ENCODE assay signal across 8 cellular contexts in the genomic region with DNA sequence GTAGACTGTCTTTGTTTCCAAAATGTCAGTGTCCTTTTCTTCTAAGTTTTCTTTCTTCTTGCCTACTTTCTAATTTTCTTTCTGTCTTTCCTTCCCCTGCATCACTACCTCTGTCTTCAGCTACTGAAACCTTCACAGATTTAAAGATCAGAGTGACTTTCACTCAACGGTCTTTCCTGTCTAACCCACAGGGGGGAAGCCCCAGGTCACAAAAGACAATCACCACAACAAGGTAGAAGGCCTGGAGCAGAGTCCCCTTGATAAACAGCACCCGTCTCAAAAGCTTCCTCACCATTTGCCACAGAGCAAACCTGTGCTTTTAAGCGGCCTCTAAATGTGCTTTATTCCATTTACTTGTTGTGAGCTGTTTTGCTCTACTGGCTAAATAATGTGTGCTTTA.
DNase-seq lines count a peak whose midpoint lies in the region; ATAC-seq and TF ChIP-seq lines count a peak whose summit lies in the region.

No MANE protein-coding gene starts in this region.

- peak overlapping the region; percentile 1 to 55 (median 51) for H3K27ac Mint-ChIP-seq in CD4-positive, CD25-positive, alpha-beta regulatory T cell
- H3K27ac Mint-ChIP-seq in stimulated activated naive B cell treated with anti-CD40 and anti-IgM and Interleukin-4, amounts not matched to agents 10 μg/mL and 1 μg/mL and 100 μg/mL, for 72 hours: peak overlapping the region; percentile 2

- H3K4me3 ChIP-seq in CD4-positive, CD25-positive, alpha-beta regulatory T cell (ENCODE audit: low read depth, low read length): no peak overlapping the region
- no peak overlapping the region for H3K4me3 ChIP-seq in stomach

- no peaks in the 10 kb centered on the region for H3K36me3 Mint-ChIP-seq in CD4-positive, CD25-positive, alpha-beta regulatory T cell
- no peaks in the 10 kb centered on the region for H3K36me3 Mint-ChIP-seq in stimulated activated naive B cell treated with anti-CD40 and anti-IgM and Interleukin-4, amounts not matched to agents 10 μg/mL and 1 μg/mL and 100 μg/mL, for 72 hours

- peak in 2 of 3 donors; percentile 12 to 76 for DNase-seq in CD4-positive, CD25-positive, alpha-beta regulatory T cell
- DNase-seq in activated T-cell treated with anti-CD3 and anti-CD28 coated beads, Interleukin-2, amount 50 U/mL, for 48 hours: peak; percentile 29 to 33
- peak; percentile 53 for DNase-seq in stimulated activated naive B cell treated with anti-CD40 and anti-IgM and Interleukin-4, amounts not matched to agents 10 μg/mL and 1 μg/mL and 100 μg/mL, for 72 hours
- DNase-seq in stomach (no peak), cerebellar nuclear complex (lab: John Stamatoyannopoulos, UW) (no peak), NCI-H524 treated with DMSO at 0.1 percent for 48 hours (lab: John Stamatoyannopoulos, UW) (no peak)

- no peak for TF ChIP-seq CTCF in stomach (IDR thresholded peaks at IDR 0.05)

- no peaks in the 10 kb centered on the region for H3K9me3 ChIP-seq in CD4-positive, CD25-positive, alpha-beta regulatory T cell (ENCODE audit: control insufficient read depth in 2 of 2, low read length in 2 of 2)
- no peaks in the 10 kb centered on the region for H3K9me3 ChIP-seq in stomach

- H3K27me3 Mint-ChIP-seq in CD4-positive, CD25-positive, alpha-beta regulatory T cell: peaks cover 5% of the 10 kb centered on the region
- H3K27me3 Mint-ChIP-seq in stimulated activated naive B cell treated with anti-CD40 and anti-IgM and Interleukin-4, amounts not matched to agents 10 μg/mL and 1 μg/mL and 100 μg/mL, for 72 hours: no peaks in the 10 kb centered on the region

- peaks cover 0 to 30% (median 6%) of the 10 kb centered on the region in 4 donors for H3K4me1 Mint-ChIP-seq in CD4-positive, CD25-positive, alpha-beta regulatory T cell
- peaks cover 20 to 34% of the 10 kb centered on the region in 2 donors for H3K4me1 Mint-ChIP-seq in stimulated activated naive B cell treated with anti-CD40 and anti-IgM and Interleukin-4, amounts not matched to agents 10 μg/mL and 1 μg/mL and 100 μg/mL, for 72 hours

- no peak for TF ChIP-seq EP300 in stomach (IDR thresholded peaks at IDR 0.05)

- 27 to 55% (median 48%) methylated on average over 3 of the region's 3 CpGs for WGBS in stomach, 5 donors

- H3K4me1 ChIP-seq in CD4-positive, CD25-positive, alpha-beta regulatory T cell (ENCODE audit: control insufficient read depth, insufficient read depth, low read length, poor library complexity, severe bottlenecking): no peaks in the 10 kb centered on the region
- no peaks in the 10 kb centered on the region for H3K4me1 ChIP-seq in stomach

- ATAC-seq in CD4-positive, CD25-positive, alpha-beta regulatory T cell (ENCODE audit: low read depth in 2 of 2): peak; percentile 67 to 77
- ATAC-seq in GM19395 (IDR thresholded peaks at IDR 0.05; ENCODE audit: unreplicated experiment) (peak; percentile 97), HG03432 (IDR thresholded peaks at IDR 0.05; ENCODE audit: unreplicated experiment) (peak; percentile 98)
- peak; percentile 98 for ATAC-seq in stimulated activated naive B cell treated with anti-CD40 and anti-IgM and Interleukin-4, amounts not matched to agents 10 μg/mL and 1 μg/mL and 100 μg/mL, for 72 hours (replicated peaks)

- H3K36me3 ChIP-seq in CD4-positive, CD25-positive, alpha-beta regulatory T cell (ENCODE audit: control insufficient read depth, insufficient read depth, low read length): no peaks in the 10 kb centered on the region
- no peaks in the 10 kb centered on the region for H3K36me3 ChIP-seq in stomach

- peaks cover 0 to 3% (median 0%) of the 10 kb centered on the region in 7 donors for H3K9me3 Mint-ChIP-seq in CD4-positive, CD25-positive, alpha-beta regulatory T cell
- H3K9me3 Mint-ChIP-seq in stimulated activated naive B cell treated with anti-CD40 and anti-IgM and Interleukin-4, amounts not matched to agents 10 μg/mL and 1 μg/mL and 100 μg/mL, for 72 hours: no peaks in the 10 kb centered on the region

- intact Hi-C loops in stomach (cut with DNase I; ENCODE audit: low total_unique reads): no loop called here

- H3K27me3 ChIP-seq in CD4-positive, CD25-positive, alpha-beta regulatory T cell (ENCODE audit: control insufficient read depth, insufficient read depth, low read length): no peaks in the 10 kb centered on the region
- no peaks in the 10 kb centered on the region for H3K27me3 ChIP-seq in stomach

- H3K4me3 Mint-ChIP-seq in CD4-positive, CD25-positive, alpha-beta regulatory T cell: peak overlapping the region in 2 of 4 donors; percentile 32 to 48
- peak overlapping the region; percentile 26 to 36 for H3K4me3 Mint-ChIP-seq in stimulated activated naive B cell treated with anti-CD40 and anti-IgM and Interleukin-4, amounts not matched to agents 10 μg/mL and 1 μg/mL and 100 μg/mL, for 72 hours

- no peak for TF ChIP-seq POLR2A in stomach (IDR thresholded peaks at IDR 0.05)

- no peak overlapping the region for H3K27ac ChIP-seq in CD4-positive, CD25-positive, alpha-beta regulatory T cell (ENCODE audit: insufficient read depth, low read length, poor library complexity, severe bottlenecking)
- H3K27ac ChIP-seq in stomach: no peak overlapping the region

Comparison
In these comparisons a context has a peak if more than half of its experiments do, and no peak if none do; other contexts are left out.
1. DNase-seq: peak in CD4-positive, CD25-positive, alpha-beta regulatory T cell (2 of 3), activated T-cell treated with anti-CD3 and anti-CD28 coated beads, Interleukin-2, amount 50 U/mL, for 48 hours (2 of 2) and stimulated activated naive B cell treated with anti-CD40 and anti-IgM and Interleukin-4, amounts not matched to agents 10 μg/mL and 1 μg/mL and 100 μg/mL, for 72 hours (single experiment); none in stomach (single experiment), cerebellar nuclear complex (0 of 2) and NCI-H524 treated with DMSO at 0.1 percent for 48 hours (single experiment).
2. Peak in every context shown above with its lines, with median percentiles within 50 percentile points of each other: ATAC-seq.